Comparison of ENCODE assay signal across 1 cellular context in genomic region chr2:27185331-27186026, GRCh38.
TF ChIP-seq lines count a peak whose summit lies in the region.

No MANE protein-coding gene starts in this region.

TF ChIP-seq in HEK293, 187 proteins besides CTCF, POLR2A, EP300 and RAD21 (continued from another document):
- TF ChIP-seq SCRT2 (tag by site-specific recombination; IDR thresholded peaks at IDR 0.05) = peak; percentile 47; the same call in 1 of the 2 replicates
- no peak for TF ChIP-seq ZNF366 (tag by site-specific recombination; conservative IDR thresholded peaks at IDR 0.05)
- no peak for TF ChIP-seq KLF1 (tag by site-specific recombination; IDR thresholded peaks at IDR 0.05)
- TF ChIP-seq ZNF23 (tag by site-specific recombination; IDR thresholded peaks at IDR 0.05; ENCODE audit: borderline replicate concordance) = no peak
- no peak for TF ChIP-seq ZNF580 (tag by site-specific recombination; IDR thresholded peaks at IDR 0.05)
- TF ChIP-seq ZNF785 (tag by site-specific recombination; IDR thresholded peaks at IDR 0.05) = no peak
- TF ChIP-seq ZNF433 (tag by site-specific recombination; IDR thresholded peaks at IDR 0.05; ENCODE audit: low read depth) = no peak
- no peak for TF ChIP-seq ZNF404 (tag by site-specific recombination; IDR thresholded peaks at IDR 0.05)
- no peak for TF ChIP-seq ZNF266 (tag by site-specific recombination; IDR thresholded peaks at IDR 0.05; ENCODE audit: low read depth)
- no peak for TF ChIP-seq ZNF843 (tag by site-specific recombination; IDR thresholded peaks at IDR 0.05)
- TF ChIP-seq ZNF10 (tag by site-specific recombination; IDR thresholded peaks at IDR 0.05) = no peak
- peak; percentile 59 for TF ChIP-seq PRDM1 (tag by site-specific recombination; IDR thresholded peaks at IDR 0.05)
- no peak for TF ChIP-seq ZSCAN18 (tag by site-specific recombination; IDR thresholded peaks at IDR 0.05)
- TF ChIP-seq ZBTB17 (tag by site-specific recombination; IDR thresholded peaks at IDR 0.05) = peak; percentile 42; the same call in 1 of the 2 replicates
